In the genomic region with DNA sequence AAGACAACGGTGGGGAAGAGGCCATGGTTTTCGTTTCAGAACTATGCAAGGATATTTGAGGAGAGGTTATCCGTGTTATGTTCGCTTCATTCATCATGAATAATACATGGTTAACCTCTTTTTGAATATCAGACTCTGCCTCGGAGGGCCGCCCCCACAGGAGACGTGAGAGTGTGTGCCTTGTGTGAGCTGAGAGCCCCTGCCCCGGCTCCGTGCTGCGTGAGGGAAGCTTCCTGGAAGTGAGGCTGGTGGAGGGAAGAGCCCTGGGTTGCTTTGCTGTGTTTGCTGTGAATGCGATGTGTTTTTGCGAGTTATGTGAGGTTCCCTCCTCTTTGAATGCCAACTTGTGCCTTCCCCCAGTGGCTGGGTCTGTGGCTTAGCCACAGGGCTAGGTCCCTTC, we compare ENCODE assay signal across 9 cellular contexts.
"Had no signal": no experiment of that assay in that cellular context is flagged by ENCODE, and none has a peak within 500 bp of the region (broad histone marks: within the 10 kb centered on the region; RNA-seq: fewer than 3 reads in every experiment).

No MANE protein-coding gene starts in this region.

- H3K36me3 ChIP-seq: HAP-1 had no signal

- ATAC-seq: GM23338, HCT116 had no signal

- H2AFZ ChIP-seq: GM23248, GM23338 had no signal

- H3K9me3 ChIP-seq: HAP-1 had no signal

- DNase-seq: GM23248, GOT3, H7, H9, HCEC 1CT, HFFc6 had no signal

- H3K27ac Mint-ChIP-seq: GM23338, H9, HFFc6 had no signal

- H3K9me3 Mint-ChIP-seq: HFFc6 had no signal

- H3K4me1 ChIP-seq: HAP-1 had no signal

- H3K4me3 ChIP-seq: GM23248, GM23338, HAP-1 had no signal

- H3K4me2 ChIP-seq: GM23338 had no signal

- H3K9ac ChIP-seq: GM23248 had no signal

- H3K4me3 Mint-ChIP-seq: GM23338, H9, HFFc6 had no signal

- H3K27ac ChIP-seq: GM23248 had no signal
